32 cellular contexts compared by ENCODE assay signal in the genomic region with DNA sequence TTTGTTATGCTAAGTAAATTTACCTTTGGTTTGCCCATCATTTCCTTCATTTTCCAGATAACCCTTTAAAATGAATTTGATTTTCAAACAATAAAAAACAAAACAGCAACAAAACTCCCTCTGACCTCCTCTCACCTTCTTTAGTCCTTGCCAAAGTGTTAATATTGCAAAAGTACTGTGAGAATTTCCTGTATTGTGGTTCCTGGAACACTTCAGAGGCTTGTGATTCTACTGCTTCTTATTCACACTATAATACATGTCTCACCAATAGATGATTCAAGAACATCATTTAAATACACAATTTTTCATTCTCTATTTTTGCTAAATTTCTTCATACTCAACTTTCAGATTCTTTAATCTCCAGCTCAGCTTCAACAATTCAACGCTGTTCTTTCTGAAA. TPM values are rescaled to one million over a fixed set of nuclear protein-coding genes. Genes with fewer than 3 reads are reported as not detected.
A peak's percentile ranks its signal among the peaks of the same experiment; 100 is the strongest.
DNase-seq lines count a peak whose midpoint lies in the region; ATAC-seq and TF ChIP-seq lines count a peak whose summit lies in the region.
"Had no signal": no experiment of that assay in that cellular context is flagged by ENCODE, and none has a peak within 500 bp of the region (broad histone marks: within the 10 kb centered on the region; RNA-seq: fewer than 3 reads in every experiment).

A gene with protein sequence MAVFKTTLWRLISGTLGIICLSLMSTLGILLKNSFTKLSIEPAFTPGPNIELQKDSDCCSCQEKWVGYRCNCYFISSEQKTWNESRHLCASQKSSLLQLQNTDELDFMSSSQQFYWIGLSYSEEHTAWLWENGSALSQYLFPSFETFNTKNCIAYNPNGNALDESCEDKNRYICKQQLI (plus strand): TSS at position 241 of the 400 bp plus-strand sequence. CDS start 208 bp downstream, outside the sequence.

- no peaks in the 10 kb centered on the region for H3K27me3 ChIP-seq in breast epithelium
- H3K27me3 ChIP-seq in upper lobe of right lung = no peaks in the 10 kb centered on the region
- H3K27me3 ChIP-seq: adrenal gland, esophagus squamous epithelium, gastroesophageal sphincter, ovary, upper lobe of left lung had no signal

- POLR2A ChIA-PET in MCF 10A (lab: Yijun Ruan, JAX) = no interaction called here

- BruUV-seq in MCF 10A (replicated peaks; lab: Mats Ljungman, UMichigan) = no TSS peak

- H3K4me1 Mint-ChIP-seq in MCF 10A (ENCODE audit: insufficient read depth, unreplicated experiment) (peaks cover 12% of the 10 kb centered on the region), immature natural killer cell (peaks cover 45 to 46% of the 10 kb centered on the region in 2 donors)
- H3K4me1 Mint-ChIP-seq in activated naive CD8-positive, alpha-beta T cell treated with anti-CD3 and anti-CD28 coated beads, Interleukin-2, amount 50 U/mL, for 24 hours = peaks cover 49% of the 10 kb centered on the region
- H3K4me1 Mint-ChIP-seq: endodermal cell had no signal

- H3K9me3 ChIP-seq in breast epithelium (no peaks in the 10 kb centered on the region), upper lobe of right lung (no peaks in the 10 kb centered on the region)
- H3K9me3 ChIP-seq: adrenal gland, esophagus squamous epithelium, gastroesophageal sphincter, ovary, upper lobe of left lung had no signal

- H3K4me1 ChIP-seq in breast epithelium (no peaks in the 10 kb centered on the region), upper lobe of right lung (no peaks in the 10 kb centered on the region)
- H3K4me1 ChIP-seq: adrenal gland, gastroesophageal sphincter, upper lobe of left lung had no signal

- no peaks in the 10 kb centered on the region for H3K9me3 Mint-ChIP-seq in MCF 10A (ENCODE audit: unreplicated experiment)
- H3K9me3 Mint-ChIP-seq in activated naive CD8-positive, alpha-beta T cell treated with anti-CD3 and anti-CD28 coated beads, Interleukin-2, amount 50 U/mL, for 24 hours = peaks cover 8% of the 10 kb centered on the region
- peaks cover 0 to 4% (median 0%) of the 10 kb centered on the region in 6 donors for H3K9me3 Mint-ChIP-seq in immature natural killer cell

- H3K4me3 Mint-ChIP-seq in MCF 10A (ENCODE audit: unreplicated experiment) (no peak within 1 kb of the TSS), immature natural killer cell (peak within 1 kb of the TSS; percentile 92 to 100 (median 96))
- peak within 1 kb of the TSS; percentile 66 for H3K4me3 Mint-ChIP-seq in activated naive CD8-positive, alpha-beta T cell treated with anti-CD3 and anti-CD28 coated beads, Interleukin-2, amount 50 U/mL, for 24 hours
- H3K4me3 Mint-ChIP-seq: activated CD4-positive, alpha-beta T cell treated with anti-CD3 and anti-CD28 coated beads for 36 hours; endodermal cell; H9 had no signal

- H3K36me3 Mint-ChIP-seq in MCF 10A (ENCODE audit: insufficient read depth, unreplicated experiment) = no peaks in the 10 kb centered on the region
- peaks cover 14% of the 10 kb centered on the region for H3K36me3 Mint-ChIP-seq in activated naive CD8-positive, alpha-beta T cell treated with anti-CD3 and anti-CD28 coated beads, Interleukin-2, amount 50 U/mL, for 24 hours (ENCODE audit: low read depth)
- peaks cover 34 to 48% (median 40%) of the 10 kb centered on the region in 3 donors for H3K36me3 Mint-ChIP-seq in immature natural killer cell

- H3K27ac Mint-ChIP-seq in MCF 10A (ENCODE audit: low read depth, unreplicated experiment) (no peak within 1 kb of the TSS), immature natural killer cell (peak within 1 kb of the TSS; percentile 97 to 99 (median 98))
- peak within 1 kb of the TSS; percentile 86 for H3K27ac Mint-ChIP-seq in activated naive CD8-positive, alpha-beta T cell treated with anti-CD3 and anti-CD28 coated beads, Interleukin-2, amount 50 U/mL, for 24 hours
- H3K27ac Mint-ChIP-seq: activated CD4-positive, alpha-beta T cell treated with anti-CD3 and anti-CD28 coated beads for 36 hours; endodermal cell; H9 had no signal

- H3K27ac ChIP-seq in breast epithelium (no peak within 1 kb of the TSS), upper lobe of right lung (no peak within 1 kb of the TSS)
- H3K27ac ChIP-seq: adrenal gland, coronary artery, esophagus squamous epithelium, gastroesophageal sphincter, ovary, upper lobe of left lung had no signal

- TF ChIP-seq CTCF in MCF 10A (IDR thresholded peaks at IDR 0.05; ENCODE audit: unreplicated experiment) (no peak), breast epithelium (IDR thresholded peaks at IDR 0.05) (no peak), upper lobe of right lung (IDR thresholded peaks at IDR 0.05) (no peak)

- no peak within 1 kb of the TSS for H3K4me3 ChIP-seq in breast epithelium
- H3K4me3 ChIP-seq in upper lobe of right lung = peak within 1 kb of the TSS; percentile 9
- H3K4me3 ChIP-seq: adrenal gland, coronary artery, esophagus squamous epithelium, gastroesophageal sphincter, ovary, upper lobe of left lung had no signal

- intact Hi-C loops in MCF 10A (cut with micrococcal nuclease) (no loop called here), breast epithelium (cut with DNase I; ENCODE audit: low total_unique reads) (no loop called here), upper lobe of right lung (cut with DNase I) (no loop called here), cardiac septum (cut with DNase I) (no loop called here)

- no peak for TF ChIP-seq POLR2A in breast epithelium (IDR thresholded peaks at IDR 0.05)

- peak; percentile 35 for DNase-seq in MCF 10A (ENCODE audit: unreplicated experiment)
- no peak for DNase-seq in breast epithelium (ENCODE audit: low spot score in 2 of 2)
- no peak for DNase-seq in activated naive CD8-positive, alpha-beta T cell treated with anti-CD3 and anti-CD28 coated beads, Interleukin-2, amount 50 U/mL, for 24 hours
- DNase-seq in immature natural killer cell = peak; percentile 75 to 78 (median 77)
- no peak for DNase-seq in upper lobe of right lung
- no peak for DNase-seq in cardiac septum (ENCODE audit: low spot score)
- DNase-seq in HuH-7.5 (ENCODE audit: low spot score) = no peak
- DNase-seq: ACHN; activated CD4-positive, alpha-beta T cell treated with anti-CD3 and anti-CD28 coated beads for 36 hours; adrenal gland; DMS79 treated with DMSO at 0.1 percent for 48 hours; endodermal cell; esophagus squamous epithelium; GF-D8; H9; hippocampal formation; midbrain; NCI-H1105; NCI-H187 treated with DMSO at 0.1 percent for 48 hours; NCI-H2171 treated with DMSO at 0.1 percent for 48 hours; NCI-H524; ovary; retina; SHP77; small intestine; stimulated activated CD4-positive, alpha-beta T cell treated with anti-CD3 and anti-CD28 coated beads, Interleukin-1b, Interleukin-23, amount 100 ng/mL, for 48 hours; substantia nigra; upper lobe of left lung had no signal

- H3K36me3 ChIP-seq in breast epithelium = no peaks in the 10 kb centered on the region
- no peaks in the 10 kb centered on the region for H3K36me3 ChIP-seq in upper lobe of right lung
- H3K36me3 ChIP-seq: adrenal gland, esophagus squamous epithelium, gastroesophageal sphincter, ovary, upper lobe of left lung had no signal

- CTCF ChIA-PET in MCF 10A (lab: Yijun Ruan, JAX) = interaction anchor here (1.0 kb wide), 1 partner anchor 72 kb away, joined by 4 read pairs; no protein-coding TSS in a partner anchor

- no peaks in the 10 kb centered on the region for H3K27me3 Mint-ChIP-seq in MCF 10A (ENCODE audit: insufficient read depth, unreplicated experiment)
- no peaks in the 10 kb centered on the region for H3K27me3 Mint-ChIP-seq in activated naive CD8-positive, alpha-beta T cell treated with anti-CD3 and anti-CD28 coated beads, Interleukin-2, amount 50 U/mL, for 24 hours
- H3K27me3 Mint-ChIP-seq in immature natural killer cell (ENCODE audit: low read depth in 3 of 3) = peaks cover 6 to 54% (median 26%) of the 10 kb centered on the region in 3 donors

- no peak for ATAC-seq in activated naive CD8-positive, alpha-beta T cell treated with anti-CD3 and anti-CD28 coated beads, Interleukin-2, amount 50 U/mL, for 24 hours
- ATAC-seq in upper lobe of right lung = no peak
- no peak for ATAC-seq in HG03521 (IDR thresholded peaks at IDR 0.05; ENCODE audit: unreplicated experiment)
- ATAC-seq: activated CD4-positive, alpha-beta T cell treated with anti-CD3 and anti-CD28 coated beads for 36 hours; gastroesophageal sphincter; Panc1 had no signal

RNA-seq across cellular contexts. Expression of the gene that starts here (rescaled TPM):
- total RNA-seq in MCF 10A (2022) = not detected in 2 replicates
- 1 to 10 TPM in 2 of 3 donors, under 1 TPM in 1; 0.96 to 2.5 (median 2.3) TPM for total RNA-seq in breast epithelium
- polyA plus RNA-seq in immature natural killer cell = 1,000 to 10,000 TPM; 1,034 to 1,330 (median 1,098) TPM
- total RNA-seq in upper lobe of right lung = 13.3 TPM
- 1.1 TPM for total RNA-seq in cardiac septum
- total RNA-seq: H9 had no signal

Comparison
In these comparisons a context has a peak if more than half of its experiments do, and no peak if none do; other contexts are left out.
1. Peak in DNase-seq in MCF 10A; RNA of the gene not detected or under 1 TPM.
2. DNase-seq: peak in immature natural killer cell (3 of 3); none in breast epithelium (0 of 2), activated naive CD8-positive, alpha-beta T cell treated with anti-CD3 and anti-CD28 coated beads, Interleukin-2, amount 50 U/mL, for 24 hours (single experiment), upper lobe of right lung (single experiment), cardiac septum (single experiment) and HuH-7.5 (single experiment).